8 cellular contexts compared by ENCODE assay signal in genomic region chr6:31546339-31546961, GRCh38. TPM values are rescaled to one million over a fixed set of nuclear protein-coding genes. Genes with fewer than 3 reads are reported as not detected.
DNase-seq lines count a peak whose midpoint lies in the region; ATAC-seq and TF ChIP-seq lines count a peak whose summit lies in the region.

ATP6V1G2 (minus strand) TSS chr6:31546608; CDS start chr6:31546559, 49 bp downstream.

- TF ChIP-seq CTCF in SK-N-SH (IDR thresholded peaks at IDR 0.05) (peak; percentile 98), omental fat pad (IDR thresholded peaks at IDR 0.05) (peak in 2 of 3 donors; percentile 73 to 92)

- peaks cover 18% of the 10 kb centered on the region for H3F3A ChIP-seq in SK-N-SH (replicated peaks; ENCODE audit: insufficient read depth)

- H3K27me3 ChIP-seq in HAP-1 (ENCODE audit: low read depth): no peaks in the 10 kb centered on the region
- H3K27me3 ChIP-seq in SK-N-SH (ENCODE audit: insufficient read depth): no peaks in the 10 kb centered on the region

- no peaks in the 10 kb centered on the region for H3K9me2 ChIP-seq in SK-N-SH

- CTCF ChIA-PET in SK-N-SH (lab: Yijun Ruan, JAX): interaction anchor here (0.5 to 11.9 kb wide), 39 partner anchors 9 to 644 kb away, joined by 3 to 301 read pairs (median 4); partner anchors contain the start of genes DXO, EHMT2, GPANK1 and LST1

- TF ChIP-seq EP300 in SK-N-SH (IDR thresholded peaks at IDR 0.05; ENCODE audit: borderline replicate concordance in 1 of 2, low read depth in 1 of 2, low read length in 1 of 2): no peak

- H3K36me3 ChIP-seq in HAP-1 (replicated peaks) (peaks cover 16% of the 10 kb centered on the region), SK-N-SH (replicated peaks in 1 of 2; ENCODE audit: control insufficient read depth in 1 of 2, insufficient read depth in 2 of 2, low read length in 1 of 2) (peaks cover 5 to 19% of the 10 kb centered on the region in 2 experiments)

- in situ Hi-C loops in HAP-1 (cut with MboI; ENCODE audit: low sequenced_read_pairs): loop anchor here (5.0 kb wide), 1 partner anchor 46 kb away; the partner anchor contains the start of gene NCR3

- H3K4me1 ChIP-seq in HAP-1 (peaks cover 16% of the 10 kb centered on the region), SK-N-SH (ENCODE audit: control insufficient read depth in 1 of 2, insufficient read depth in 2 of 2, low read depth in 1 of 2, low read length in 1 of 2) (peaks cover 8 to 11% of the 10 kb centered on the region in 2 experiments; a peak in 3 of 4 replicates)

- peak within 1 kb of the TSS; percentile 92 for H3K4me2 ChIP-seq in SK-N-SH

- H4K20me1 ChIP-seq in SK-N-SH (ENCODE audit: insufficient read depth): no peaks in the 10 kb centered on the region

- H2AFZ ChIP-seq in SK-N-SH (ENCODE audit: low read depth): peak within 1 kb of the TSS; percentile 87

- ATAC-seq in omental fat pad (ENCODE audit: low FRiP score): peak; percentile 82

- peaks cover 50% of the 10 kb centered on the region for H3K79me2 ChIP-seq in SK-N-SH (ENCODE audit: insufficient read depth)

- no peaks in the 10 kb centered on the region for H3K9me3 ChIP-seq in HAP-1
- H3K9me3 ChIP-seq in SK-N-SH: no peaks in the 10 kb centered on the region

- H3K27ac ChIP-seq in SK-N-SH (ENCODE audit: low read depth in 2 of 2, low read length in 1 of 2) (peak within 1 kb of the TSS; percentile 68 to 74), temporal lobe (ENCODE audit: low read depth, low read length) (peak within 1 kb of the TSS; percentile 80)

- WGBS in SK-N-SH (ENCODE audit: low lambda C conversion rate): 11% methylated on average over 11 of the region's 11 CpGs

- peak; percentile 99 for TF ChIP-seq RAD21 in SK-N-SH (IDR thresholded peaks at IDR 0.05; ENCODE audit: low read length)

- POLR2A ChIA-PET in SK-N-SH (lab: Yijun Ruan, JAX): interaction anchor here (0.7 to 2.4 kb wide), 6 partner anchors 8 to 1425 kb away, joined by 3 to 18 read pairs (median 4); partner anchors contain the start of gene DDAH2

- H3K4me3 ChIP-seq in HAP-1: peak within 1 kb of the TSS; percentile 44
- peak within 1 kb of the TSS; percentile 52 to 77 for H3K4me3 ChIP-seq in SK-N-SH (ENCODE audit: low read depth in 2 of 2, low read length in 1 of 2)

- DNase-seq in DMS153 (lab: John Stamatoyannopoulos, UW) (peak; percentile 95), HAP-1 (ENCODE audit: low spot score in 2 of 2) (peak; percentile 94 to 97), NCI-H1048 (lab: John Stamatoyannopoulos, UW) (peak; percentile 89), SK-N-SH (peak; percentile 78), glomerular endothelial cell (ENCODE audit: extremely low read depth, low read depth, low spot score) (peak; percentile 63), omental fat pad (ENCODE audit: low spot score) (peak; percentile 88)
- DNase-seq in activated naive CD4-positive, alpha-beta T cell treated with anti-CD3 and anti-CD28 coated beads, Interleukin-2, amount 50 U/mL, for 16 hours: peak; percentile 88

- peak within 1 kb of the TSS; percentile 88 for H3K9ac ChIP-seq in SK-N-SH

TF ChIP-seq in SK-N-SH, 30 proteins besides CTCF, POLR2A, EP300 and RAD21 (continues in another document):
- TF ChIP-seq FOXJ3 (CRISPR knock-in tag; IDR thresholded peaks at IDR 0.05) (no peak), MEF2A (IDR thresholded peaks at IDR 0.05; ENCODE audit: borderline replicate concordance, low read depth) (no peak), ELF1 (IDR thresholded peaks at IDR 0.05) (no peak), REST (IDR thresholded peaks at IDR 0.05; ENCODE audit: low read depth, low read length) (no peak), GATA2 (CRISPR knock-in tag; IDR thresholded peaks at IDR 0.05) (no peak), TCF12 (IDR thresholded peaks at IDR 0.05) (peak; percentile 27; the same call in 1 of the 2 replicates), IRF3 (IDR thresholded peaks at IDR 0.05; ENCODE audit: low read depth, low read length) (no peak), EZH2phosphoT487 (IDR thresholded peaks at IDR 0.05; ENCODE audit: borderline replicate concordance, low read depth) (no peak), TEAD4 (IDR thresholded peaks at IDR 0.05; ENCODE audit: borderline replicate concordance, insufficient read depth) (no peak), TAF1 (IDR thresholded peaks at IDR 0.05; ENCODE audit: borderline replicate concordance, low read depth, low read length) (peak; percentile 33), RXRA (IDR thresholded peaks at IDR 0.05; ENCODE audit: borderline replicate concordance, low read depth) (no peak), MXI1 (IDR thresholded peaks at IDR 0.05; ENCODE audit: low read depth, low read length) (peak; percentile 90), USF2 (IDR thresholded peaks at IDR 0.05; ENCODE audit: borderline replicate concordance, low read depth, low read length) (0 out of 2 replicates have a peak, but pooled peaks have one; percentile 26), PBX3 (IDR thresholded peaks at IDR 0.05) (peak; percentile 67), POLR2AphosphoS5 (IDR thresholded peaks at IDR 0.05; ENCODE audit: low read depth, low read length) (0 out of 2 replicates have a peak, but pooled peaks have one; percentile 23), SMC3 (IDR thresholded peaks at IDR 0.05; ENCODE audit: low read depth, low read length) (peak; percentile 89), CHD2 (IDR thresholded peaks at IDR 0.05; ENCODE audit: low read length, partially characterized antibody) (peak; percentile 93), NFIC (IDR thresholded peaks at IDR 0.05; ENCODE audit: borderline replicate concordance) (no peak), JUND (IDR thresholded peaks at IDR 0.05) (no peak), FOSL2 (IDR thresholded peaks at IDR 0.05; ENCODE audit: borderline replicate concordance, low read depth) (no peak)

RNA-seq across cellular contexts. Expression of gene ATP6V1G2, which starts in this region (rescaled TPM):
- polyA plus RNA-seq in SK-N-SH (2012; rRNA removed): 13.6 and 15.6 TPM in 2 replicates
- polyA plus RNA-seq in SK-N-SH (2012; cell fraction: cytosol; rRNA removed): 14.3 and 17.1 TPM in 2 replicates
- 10.1 and 16.5 TPM in 2 replicates for polyA plus RNA-seq in SK-N-SH (2012; cell fraction: nucleus; rRNA removed)
- total RNA-seq in glomerular endothelial cell (0.18 and 1.2 TPM in 2 replicates), omental fat pad (1 to 10 TPM in 2 of 4 donors, under 1 TPM in 1, not detected in 1; 0.74 to 2.6 (median 2.4) TPM), temporal lobe (57.5 TPM)

Comparison
In these comparisons a context has a peak if more than half of its experiments do, and no peak if none do; other contexts are left out.
1. Peak in every context shown above with its lines: DNase-seq, ATAC-seq, H3K4me3 ChIP-seq and H3K27ac ChIP-seq.
2. RNA of gene ATP6V1G2 (total RNA-seq): 57.5 TPM in temporal lobe (single experiment); 0.74 to 2.6 TPM in omental fat pad and 0.18 to 1.2 TPM in glomerular endothelial cell; every median in the first group is over 10 times any median in the second.